8 cellular contexts compared by ENCODE assay signal in genomic region chr12:22543246-22544037, GRCh38. TPM values are rescaled to one million over a fixed set of nuclear protein-coding genes. Genes with fewer than 3 reads are reported as not detected.
A peak's percentile ranks its signal among the peaks of the same experiment; 100 is the strongest.
DNase-seq lines count a peak whose midpoint lies in the region; ATAC-seq, FAIRE-seq and TF ChIP-seq lines count a peak whose summit lies in the region.

No MANE protein-coding gene starts in this region.

- H3K4me3 ChIP-seq in A549 = peak overlapping the region; percentile 83

- WGBS in A549 (ENCODE audit: missing lambda C conversion rate) = 18% methylated on average over 22 of the region's 28 CpGs

- DNase-seq in A549 (ENCODE audit: low read depth in 1 of 2, low spot score in 1 of 2) = peak in 1 of 2 experiments; percentile 50
- DNase-seq in NCI-H510A (lab: John Stamatoyannopoulos, UW) = peak; percentile 29
- DNase-seq in activated T-cell treated with anti-CD3 and anti-CD28 coated beads for 4 hours = peak; percentile 23
- DNase-seq in myocyte (ENCODE audit: low read depth) = peak; percentile 69
- peak; percentile 43 for DNase-seq in stimulated activated naive CD4-positive, alpha-beta T cell treated with Interleukin-2 at 50 U/mL for 16 hours (lab: John Stamatoyannopoulos, UW)

- no peak for TF ChIP-seq RAD21 in A549 (conservative IDR thresholded peaks at IDR 0.05 in 1 of 2, IDR thresholded peaks at IDR 0.05 in 1 of 2)

- H3K9me3 ChIP-seq in A549 = no peaks in the 10 kb centered on the region

- peak overlapping the region; percentile 94 to 95 for H3K27ac ChIP-seq in A549

- no peak for TF ChIP-seq POLR2A in A549 (IDR thresholded peaks at IDR 0.05; ENCODE audit: low read length)

- POLR2A ChIA-PET in A549 (lab: Yijun Ruan, JAX) = interaction anchor here (1.4 to 1.9 kb wide), 6 partner anchors 17 to 86 kb away, joined by 4 to 33 read pairs (median 8); partner anchors contain the start of gene ETNK1

- FAIRE-seq in A549 (lab: Jason Lieb, UNC) = no peak

- ATAC-seq in A549 (peak; percentile 52 to 55), GM18868 (IDR thresholded peaks at IDR 0.05; ENCODE audit: unreplicated experiment) (peak; percentile 27), HG03066 (IDR thresholded peaks at IDR 0.05; ENCODE audit: low read depth, unreplicated experiment) (peak; percentile 39), esophagus mucosa (peak; percentile 78)

- CTCF ChIA-PET in A549 (lab: Yijun Ruan, JAX) = interaction anchor here (1.1 to 2.8 kb wide), 8 partner anchors 8 to 127 kb away, joined by 3 to 10 read pairs (median 6); partner anchors contain the start of gene ETNK1

- no peak for TF ChIP-seq CTCF in A549 (IDR thresholded peaks at IDR 0.05)

- peaks cover 18% of the 10 kb centered on the region for H3K4me1 ChIP-seq in A549

- TF ChIP-seq EP300 in A549 (IDR thresholded peaks at IDR 0.05) = no peak

- peak overlapping the region; percentile 92 for H3K4me2 ChIP-seq in A549

TF ChIP-seq in A549, 52 proteins besides CTCF, POLR2A, EP300 and RAD21:
- TF ChIP-seq TFCP2L1 (CRISPR knock-in tag; IDR thresholded peaks at IDR 0.05) = no peak
- no peak for TF ChIP-seq RCOR1 (IDR thresholded peaks at IDR 0.05; ENCODE audit: low read depth, low read length)

RNA-seq across cellular contexts. Expression of gene C2CD5, which starts 0.9 kb away (rescaled TPM):
- polyA plus RNA-seq in A549 (2011; rRNA removed) = 35.2 and 39.7 TPM in 2 replicates
- 7.6 and 8.6 TPM in 2 replicates for polyA plus RNA-seq in A549 (2012; cell fraction: cytosol; rRNA removed)
- polyA plus RNA-seq in A549 (2012; cell fraction: nucleus; rRNA removed) = 7.1 and 9.7 TPM in 2 replicates
- polyA plus RNA-seq in A549 (2017; fragmentation: RNase III; extraction: RNeasy Plus Mini Kit Qiagen cat#74134 plus additional on column Dnase treatment) = 13.6 to 14.3 TPM (median 14.1 TPM) in 3 replicates
- 27.0 and 27.6 TPM in 2 replicates for polyA minus RNA-seq in A549 (2011; rRNA and poly(A)+ RNA removed)
- 19.1 TPM for total RNA-seq in esophagus mucosa
- total RNA-seq in myocyte = 7.9 and 10.2 TPM in 2 replicates
- 5.6 TPM for polyA plus RNA-seq in myocyte (2012)

Comparison
In these comparisons a context has a peak if more than half of its experiments do, and no peak if none do; other contexts are left out.
1. ATAC-seq: peak in every context shown above with its lines; median percentile 78 in esophagus mucosa; 54 in A549; 39 in HG03066; 27 in GM18868.